8 cellular contexts compared by ENCODE assay signal in genomic region chr20:32681175-32682084, GRCh38. TPM values are rescaled to one million over a fixed set of nuclear protein-coding genes. Genes with fewer than 3 reads are reported as not detected.
A peak's percentile ranks its signal among the peaks of the same experiment; 100 is the strongest.
DNase-seq lines count a peak whose midpoint lies in the region; ATAC-seq and TF ChIP-seq lines count a peak whose summit lies in the region.

No MANE protein-coding gene starts in this region.

- no peak overlapping the region for H3K4me3 ChIP-seq in AG04450 (ENCODE audit: low read depth, low read length)
- H3K4me3 ChIP-seq in fibroblast of pulmonary artery (replicated peaks; ENCODE audit: low read depth, low read length) = no peak overlapping the region

- peaks cover 16% of the 10 kb centered on the region for H3K4me1 Mint-ChIP-seq in stimulated activated naive CD8-positive, alpha-beta T cell treated with anti-CD3 and anti-CD28 coated beads, Interleukin-15, Interleukin-2, amounts not matched to agents 100 ng/mL and 50 ng/mL, for 24 hours (ENCODE audit: low read depth)

- H3K27me3 Mint-ChIP-seq in stimulated activated naive CD8-positive, alpha-beta T cell treated with anti-CD3 and anti-CD28 coated beads, Interleukin-15, Interleukin-2, amounts not matched to agents 100 ng/mL and 50 ng/mL, for 24 hours = no peaks in the 10 kb centered on the region

- H3K9me3 ChIP-seq in AG04450 (ENCODE audit: control insufficient read depth, insufficient read depth, low read length) = no peaks in the 10 kb centered on the region

- TF ChIP-seq CTCF in AG04450 (IDR thresholded peaks at IDR 0.05; ENCODE audit: low read depth, low read length) (no peak), fibroblast of pulmonary artery (IDR thresholded peaks at IDR 0.05; ENCODE audit: low read length, missing control alignments) (no peak)

- peak overlapping the region; percentile 26 for H3K27ac Mint-ChIP-seq in stimulated activated naive CD8-positive, alpha-beta T cell treated with anti-CD3 and anti-CD28 coated beads, Interleukin-15, Interleukin-2, amounts not matched to agents 100 ng/mL and 50 ng/mL, for 24 hours

- DNase-seq in AG04450 (ENCODE audit: low read depth, low spot score) (no peak), RPMI8226 (peak; percentile 92), fibroblast of pulmonary artery (ENCODE audit: low read depth) (peak; percentile 11)

- POLR2A ChIA-PET in AG04450 (lab: Yijun Ruan, JAX) = interaction anchor here (0.6 kb wide), 1 partner anchor 18 kb away, joined by 6 read pairs; no protein-coding TSS in a partner anchor

- CTCF ChIA-PET in AG04450 (lab: Charles Lee) = interaction anchor here (11.4 kb wide), 1 partner anchor 96 kb away, joined by 280 read pairs; no protein-coding TSS in a partner anchor

- H3K27me3 ChIP-seq in AG04450 (ENCODE audit: control insufficient read depth, insufficient read depth, low read length) = no peaks in the 10 kb centered on the region

- H3K27ac ChIP-seq in AG04450 (ENCODE audit: low read depth, low read length) = peak overlapping the region; percentile 39

- H3K9me3 Mint-ChIP-seq in stimulated activated naive CD8-positive, alpha-beta T cell treated with anti-CD3 and anti-CD28 coated beads, Interleukin-15, Interleukin-2, amounts not matched to agents 100 ng/mL and 50 ng/mL, for 24 hours = no peaks in the 10 kb centered on the region

- H3K4me3 Mint-ChIP-seq in stimulated activated naive CD8-positive, alpha-beta T cell treated with anti-CD3 and anti-CD28 coated beads, Interleukin-15, Interleukin-2, amounts not matched to agents 100 ng/mL and 50 ng/mL, for 24 hours = no peak overlapping the region

- ATAC-seq in HG03354 (IDR thresholded peaks at IDR 0.05; ENCODE audit: poor library complexity, severe bottlenecking, unreplicated experiment) = peak; percentile 45
- no peak for ATAC-seq in GM21526 (IDR thresholded peaks at IDR 0.05; ENCODE audit: low FRiP score, unreplicated experiment)
- ATAC-seq in HG03460 (IDR thresholded peaks at IDR 0.05; ENCODE audit: unreplicated experiment) = no peak
- ATAC-seq in GM18909 (IDR thresholded peaks at IDR 0.05; ENCODE audit: poor library complexity, unreplicated experiment) = no peak

- H3K36me3 Mint-ChIP-seq in stimulated activated naive CD8-positive, alpha-beta T cell treated with anti-CD3 and anti-CD28 coated beads, Interleukin-15, Interleukin-2, amounts not matched to agents 100 ng/mL and 50 ng/mL, for 24 hours (ENCODE audit: low read depth) = no peaks in the 10 kb centered on the region

RNA-seq across cellular contexts. Expression of gene C20orf203, which starts 7.7 kb away (rescaled TPM):
- polyA plus RNA-seq in AG04450 (2011; rRNA removed) = not detected in 2 replicates
- polyA minus RNA-seq in AG04450 (2011; rRNA and poly(A)+ RNA removed) = 0.04 TPM in 1 of 2 replicates, not detected in the other
